Comparison of ENCODE assay signal across 19 cellular contexts in the genomic region with DNA sequence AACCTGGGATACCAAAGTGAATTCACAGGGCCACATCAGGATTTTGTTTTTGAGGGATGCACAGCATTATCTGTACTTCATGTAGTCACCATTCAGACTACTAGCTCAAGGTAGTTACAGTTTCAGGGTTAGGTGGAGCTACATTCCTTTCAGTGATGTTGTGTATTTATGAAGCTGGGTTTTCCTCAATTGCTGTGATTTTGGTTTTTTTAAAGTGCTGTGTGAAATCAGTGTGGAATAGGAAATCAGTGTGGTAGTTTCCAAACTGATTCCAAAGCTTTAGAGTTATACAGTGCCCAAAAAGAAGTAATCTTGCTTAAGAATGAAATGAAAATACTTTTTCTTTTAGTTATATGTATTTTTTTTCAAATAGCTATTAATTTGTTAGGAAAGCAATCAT.
"Had no signal": no experiment of that assay in that cellular context is flagged by ENCODE, and none has a peak within 500 bp of the region (broad histone marks: within the 10 kb centered on the region; RNA-seq: fewer than 3 reads in every experiment).

No MANE protein-coding gene starts in this region.

- FAIRE-seq: colon, endothelial cell of umbilical vein, kidney had no signal

- H3K4me3 ChIP-seq: mucosa of descending colon, psoas muscle, upper lobe of left lung, uterus had no signal

- H3K9me3 ChIP-seq: mucosa of descending colon, neutrophil, psoas muscle, upper lobe of left lung, uterus had no signal

- H3K27ac ChIP-seq: foreskin keratinocyte, psoas muscle, upper lobe of left lung, uterus had no signal

- DNase-seq: dermis blood vessel endothelial cell; erythroblast; foreskin keratinocyte; immature natural killer cell; kidney; left cardiac atrium; mucosa of descending colon; naive thymus-derived CD8-positive, alpha-beta T cell; psoas muscle; stimulated activated CD4-positive, alpha-beta T cell treated with anti-CD3 and anti-CD28 coated beads, Interleukin-2, amount 100 ng/mL, for 24 hours; stimulated activated CD4-positive, alpha-beta T cell treated with anti-CD3 and anti-CD28 coated beads, Interleukin-4, amount 100 ng/mL, for 4 hours; stimulated activated naive B cell treated with anti-CD40 and anti-IgM and Interleukin-4, amounts not matched to agents 10 μg/mL and 1 μg/mL and 100 μg/mL, for 72 hours; stimulated activated naive CD8-positive, alpha-beta T cell treated with anti-CD3 and anti-CD28 coated beads, Interleukin-15, amount 100 ng/mL, for 72 hours; upper lobe of left lung; uterus had no signal

- H3K36me3 ChIP-seq: uterus had no signal

- H3K4me1 ChIP-seq: psoas muscle, upper lobe of left lung, uterus had no signal

- ATAC-seq: foreskin keratinocyte; left cardiac atrium; mucosa of descending colon; naive thymus-derived CD8-positive, alpha-beta T cell; psoas muscle; sciatic nerve; stimulated activated naive B cell treated with anti-CD40 and anti-IgM and Interleukin-4, amounts not matched to agents 10 μg/mL and 1 μg/mL and 100 μg/mL, for 72 hours; stimulated activated naive CD8-positive, alpha-beta T cell treated with anti-CD3 and anti-CD28 coated beads, Interleukin-15, amount 100 ng/mL, for 72 hours had no signal

- H3K27me3 ChIP-seq: foreskin keratinocyte, neutrophil, upper lobe of left lung, uterus had no signal
